ENCODE assay signal across 1 cellular context in genomic region chr6:125747589-125748533, GRCh38.
TF ChIP-seq lines count a peak whose summit lies in the region.

No MANE protein-coding gene starts in this region.

TF ChIP-seq in HEK293, 187 proteins besides CTCF, POLR2A, EP300 and RAD21 (continued from another document):
- peak; percentile 63; the same call in 1 of the 2 replicates for TF ChIP-seq ZBTB44 (tag by site-specific recombination; IDR thresholded peaks at IDR 0.05)
